30 cellular contexts compared by ENCODE assay signal in genomic region chr9:98877211-98877730, GRCh38.
"Had no signal": no experiment of that assay in that cellular context is flagged by ENCODE, and none has a peak within 500 bp of the region (broad histone marks: within the 10 kb centered on the region; RNA-seq: fewer than 3 reads in every experiment).

No MANE protein-coding gene starts in this region.

- H3K27ac ChIP-seq: ascending aorta, brain microvascular endothelial cell, epithelial cell of prostate, esophagus squamous epithelium, gastroesophageal sphincter, WERI-Rb-1 had no signal

- ATAC-seq: activated CD4-positive, CD25-positive, alpha-beta regulatory T cell treated with anti-CD3 and anti-CD28 coated beads, Interleukin-2, amount 50 U/mL, for 24 hours; activated CD8-positive, alpha-beta memory T cell treated with anti-CD3 and anti-CD28 coated beads, Interleukin-2, amount 10 ng/mL, durations not matched to agents 7 days and 5 days; activated CD8-positive, alpha-beta T cell treated with anti-CD3 and anti-CD28 coated beads for 36 hours; activated naive CD4-positive, alpha-beta T cell treated with anti-CD3 and anti-CD28 coated beads, Interleukin-2, amount 50 U/mL, for 72 hours; activated T-cell treated with anti-CD3 and anti-CD28 coated beads, Interleukin-2, amount 50 U/mL, for 72 hours; gastroesophageal sphincter; T-helper 17 cell had no signal

- DNase-seq: activated B cell treated with CpG ODN at 0.5 μM for 24 hours; activated CD4-positive, alpha-beta T cell treated with anti-CD3 and anti-CD28 coated beads for 48 hours; activated CD4-positive, alpha-beta T cell treated with anti-CD3 and anti-CD28 coated beads, Interleukin-2, amount 50 U/mL, for 1 hour; activated CD4-positive, alpha-beta T cell treated with anti-CD3 and anti-CD28 coated beads, Interleukin-2, amount 50 U/mL, for 48 hours; activated CD8-positive, alpha-beta memory T cell treated with anti-CD3 and anti-CD28 coated beads, Interleukin-2, amount 10 ng/mL, durations not matched to agents 7 days and 5 days; activated CD8-positive, alpha-beta memory T cell treated with anti-CD3 and anti-CD28 coated beads, Interleukin-2, amount 50 U/mL, for 48 hours; activated CD8-positive, alpha-beta T cell treated with anti-CD3 and anti-CD28 coated beads for 36 hours; activated gamma-delta T cell; activated naive CD4-positive, alpha-beta T cell; activated naive CD4-positive, alpha-beta T cell treated with anti-CD3 and anti-CD28 coated beads, Interleukin-2, amount 10 ng/mL, durations not matched to agents 7 days and 5 days; activated naive CD8-positive, alpha-beta T cell treated with anti-CD3 and anti-CD28 coated beads, Interleukin-2, amount 10 ng/mL, durations not matched to agents 7 days and 5 days; activated T-cell treated with anti-CD3 and anti-CD28 coated beads for 4 hours; activated T-cell treated with anti-CD3 and anti-CD28 coated beads, Interleukin-2, amount 50 U/mL, for 24 hours; activated T-cell treated with anti-CD3 and anti-CD28 coated beads, Interleukin-2, amount 50 U/mL, for 72 hours; brain microvascular endothelial cell; caudate nucleus; cortex of kidney; dermis blood vessel endothelial cell; effector CD8-positive, alpha-beta T cell; esophagus squamous epithelium; foreskin melanocyte; T-helper 1 cell; T-helper 17 cell; T1000; WERI-Rb-1 had no signal

- H3K9me3 ChIP-seq: ascending aorta, esophagus squamous epithelium, gastroesophageal sphincter had no signal

- H3K27me3 ChIP-seq: ascending aorta, brain microvascular endothelial cell, esophagus squamous epithelium, gastroesophageal sphincter had no signal

- H3K36me3 ChIP-seq: ascending aorta, brain microvascular endothelial cell, esophagus squamous epithelium, gastroesophageal sphincter, WERI-Rb-1 had no signal

- H3K4me1 ChIP-seq: ascending aorta had no signal

- H3K4me3 ChIP-seq: ascending aorta, esophagus squamous epithelium, gastroesophageal sphincter had no signal
